Comparison of ENCODE assay signal across 11 cellular contexts in the genomic region with DNA sequence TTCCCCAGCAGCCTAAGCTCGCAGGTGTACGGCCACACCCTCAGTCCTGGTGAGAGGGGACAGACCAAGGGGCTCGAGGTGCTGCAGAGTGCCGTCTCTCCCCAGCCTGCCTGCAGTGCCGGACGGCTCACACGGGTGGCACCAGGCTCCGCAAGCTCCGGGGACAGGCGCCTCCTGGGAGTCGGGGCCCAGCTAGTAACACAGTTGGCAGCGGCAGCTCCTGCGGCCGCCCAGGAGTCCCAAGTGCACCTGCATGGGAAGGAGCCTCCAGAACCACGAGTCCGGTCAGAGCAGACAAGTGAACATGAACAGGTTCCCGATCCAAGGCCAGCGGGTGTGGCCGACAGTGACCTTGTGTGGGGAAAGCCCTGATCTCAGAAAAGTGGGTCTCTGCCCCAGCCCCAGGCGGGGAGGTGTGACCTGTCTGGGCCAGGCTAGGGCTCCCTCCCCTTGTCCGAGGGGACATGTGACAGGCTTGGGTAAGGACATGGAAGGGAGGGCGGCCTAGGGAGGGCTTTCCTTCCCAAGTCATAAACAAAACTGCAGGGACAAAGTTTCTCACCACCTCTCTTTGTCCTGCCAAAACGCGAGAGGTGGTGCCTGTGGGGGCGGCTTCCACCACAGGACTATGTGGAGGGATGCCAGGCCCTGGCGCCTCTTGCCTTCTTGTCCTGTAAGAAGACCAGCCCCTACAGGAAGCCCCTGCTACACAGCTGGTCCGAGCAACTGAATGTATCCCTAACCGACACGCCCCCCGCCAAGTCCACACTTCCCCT. TPM values are rescaled to one million over a fixed set of nuclear protein-coding genes. Genes with fewer than 3 reads are reported as not detected.
A peak's percentile ranks its signal among the peaks of the same experiment; 100 is the strongest.
DNase-seq lines count a peak whose midpoint lies in the region; ATAC-seq, FAIRE-seq and TF ChIP-seq lines count a peak whose summit lies in the region.
"Had no signal": no experiment of that assay in that cellular context is flagged by ENCODE, and none has a peak within 500 bp of the region (broad histone marks: within the 10 kb centered on the region; RNA-seq: fewer than 3 reads in every experiment).

No MANE protein-coding gene starts in this region.

- peaks cover 26 to 43% of the 10 kb centered on the region in 2 experiments for H4K20me1 ChIP-seq in H1 (replicated peaks in 1 of 2; ENCODE audit: control insufficient read depth in 1 of 2, insufficient read depth in 2 of 2, low read length in 2 of 2)

- no peak overlapping the region for H3K9ac ChIP-seq in H1 (replicated peaks in 1 of 4; ENCODE audit: extremely low read depth in 1 of 4, low read depth in 3 of 4, low read length in 3 of 4)

- peak; percentile 46 for DNase-seq in LHCN-M2 (ENCODE audit: low read depth)
- DNase-seq in H1 (ENCODE audit: low read depth in 1 of 2, low spot score in 2 of 2) = no peak
- DNase-seq in lower lobe of right lung = peak; percentile 85
- DNase-seq in tibial nerve (ENCODE audit: low spot score in 2 of 2) = no peak
- no peak for DNase-seq in AML-193 (lab: John Stamatoyannopoulos, UW)
- no peak for DNase-seq in NAMALWA (ENCODE audit: low spot score)
- DNase-seq: activated CD4-positive, alpha-beta T cell treated with anti-CD3 and anti-CD28 coated beads for 1 hour; amniotic stem cell; NCI-H1048 had no signal

- peaks cover 37% of the 10 kb centered on the region for H3K79me1 ChIP-seq in H1 (ENCODE audit: low read depth, low read length)

- H3K4me2 ChIP-seq in H1 (ENCODE audit: insufficient read depth in 1 of 2, low read depth in 2 of 2, low read length in 2 of 2) = peak overlapping the region in 1 of 2 experiments; percentile 31; a peak in 1 of 4 replicates

- H3K4ac ChIP-seq in H1 (replicated peaks; ENCODE audit: insufficient read length, low read depth, low read length) = no peak overlapping the region

- H3K14ac ChIP-seq in H1 (ENCODE audit: insufficient read length) = no peak overlapping the region

- TF ChIP-seq CTCF in H1 (IDR thresholded peaks at IDR 0.05; ENCODE audit: control extremely low read depth in 1 of 3, insufficient read depth in 1 of 3, low read depth in 1 of 3, low read length in 3 of 3) (no peak), lower lobe of right lung (IDR thresholded peaks at IDR 0.05) (no peak), tibial nerve (IDR thresholded peaks at IDR 0.05) (no peak)

- 93% methylated on average over 19 of the region's 30 CpGs; no CpG with 5 or more reads in 1 of the 2 experiments for WGBS in H1 (ENCODE audit: extremely low coverage in 1 of 2, insufficient coverage in 1 of 2, insufficient read length in 1 of 2, insufficient replicate concordance in 2 of 2, low coverage in 1 of 2, low lambda C conversion rate in 2 of 2, missing lambda C conversion rate in 1 of 2), 2 experiments
- 44 to 57% methylated on average over 17 to 28 of the region's 30 CpGs for WGBS in tibial nerve, 2 donors

- H2BK5ac ChIP-seq in H1 (ENCODE audit: low read depth, low read length) = no peak overlapping the region; the same call in 1 of the 2 replicates

- TF ChIP-seq EP300 in H1 (IDR thresholded peaks at IDR 0.05; ENCODE audit: borderline replicate concordance in 1 of 2, low read depth in 2 of 2, low read length in 2 of 2) = no peak
- TF ChIP-seq EP300 in tibial nerve (IDR thresholded peaks at IDR 0.05) = peak in 1 of 2 donors; percentile 9

- POLR2A ChIA-PET in H1 (lab: Charles Lee; ENCODE audit: partially characterized antibody) = interaction anchor here (1.4 kb wide), 1 partner anchor 39 kb away, joined by 3 read pairs; no protein-coding TSS in a partner anchor

- ATAC-seq in lower lobe of right lung = peak; percentile 42 to 45
- ATAC-seq in GM18498 (IDR thresholded peaks at IDR 0.05; ENCODE audit: unreplicated experiment) = no peak
- no peak for ATAC-seq in GM18505 (IDR thresholded peaks at IDR 0.05; ENCODE audit: unreplicated experiment)

- H3K4me1 ChIP-seq in H1 (replicated peaks in 1 of 4; ENCODE audit: control insufficient read depth in 3 of 4, insufficient read depth in 4 of 4, low read length in 3 of 4) (peaks cover 0 to 11% (median 2%) of the 10 kb centered on the region in 4 experiments; a peak in 3 of 7 replicates), lower lobe of right lung (peaks cover 77% of the 10 kb centered on the region), tibial nerve (peaks cover 0 to 96% (median 65%) of the 10 kb centered on the region in 4 donors)

- no peak overlapping the region for H2BK120ac ChIP-seq in H1 (replicated peaks; ENCODE audit: low read depth, low read length)

- no peak overlapping the region for H3K56ac ChIP-seq in H1 (replicated peaks; ENCODE audit: insufficient read length, low read depth, low read length)

- intact Hi-C loops in lower lobe of right lung (cut with DNase I) = no loop called here

- no peak overlapping the region for H2BK15ac ChIP-seq in H1 (ENCODE audit: low read length)

- no peak overlapping the region for H2BK20ac ChIP-seq in H1 (ENCODE audit: low read length)

- TF ChIP-seq RAD21 in H1 (IDR thresholded peaks at IDR 0.05 in 1 of 2, conservative IDR thresholded peaks at IDR 0.05 in 1 of 2; ENCODE audit: low read depth in 2 of 2, low read length in 2 of 2) = no peak

- TF ChIP-seq POLR2A in H1 (IDR thresholded peaks at IDR 0.05; ENCODE audit: control extremely low read depth in 1 of 2, low read depth in 2 of 2, low read length in 2 of 2) (no peak), tibial nerve (IDR thresholded peaks at IDR 0.05) (no peak), GM18505 (IDR thresholded peaks at IDR 0.05; ENCODE audit: borderline replicate concordance, extremely low read depth, insufficient read depth, insufficient read length) (no peak)

- no peak for FAIRE-seq in H1 (lab: Jason Lieb, UNC)

- H2BK12ac ChIP-seq in H1 (ENCODE audit: low read depth, low read length) = no peak overlapping the region

- no peak overlapping the region for H3K4me3 ChIP-seq in H1 (ENCODE audit: extremely low read depth in 1 of 4, insufficient read depth in 2 of 4, low read depth in 3 of 4, low read length in 4 of 4)
- H3K4me3 ChIP-seq in lower lobe of right lung = peak overlapping the region; percentile 32
- no peak overlapping the region for H3K4me3 ChIP-seq in tibial nerve

- CTCF ChIA-PET in H1 (lab: Charles Lee; ENCODE audit: partially characterized antibody) = interaction anchor here (1.4 to 6.0 kb wide), 4 partner anchors 10 to 38 kb away, joined by 4 to 40 read pairs (median 10); no protein-coding TSS in a partner anchor

- no peak overlapping the region for H2AFZ ChIP-seq in H1 (ENCODE audit: low read length)

- H4K8ac ChIP-seq in H1 (ENCODE audit: extremely low read depth, insufficient read depth, low read length) = peak overlapping the region; percentile 63; the same call in 1 of the 2 replicates

- no peak overlapping the region for H2AK5ac ChIP-seq in H1 (ENCODE audit: low read depth, low read length)

- H3K27me3 ChIP-seq in H1 (replicated peaks in 1 of 4; ENCODE audit: control insufficient read depth in 3 of 4, extremely low read depth in 1 of 4, insufficient read depth in 3 of 4, low read length in 3 of 4) (no peaks in the 10 kb centered on the region), lower lobe of right lung (ENCODE audit: low read depth) (no peaks in the 10 kb centered on the region), tibial nerve (no peaks in the 10 kb centered on the region)

- peaks cover 0 to 81% of the 10 kb centered on the region in 2 experiments; a peak in 3 of 4 replicates for H3K79me2 ChIP-seq in H1 (ENCODE audit: control insufficient read depth in 1 of 2, insufficient read depth in 2 of 2, low read length in 2 of 2)

- no peak overlapping the region for H3K23ac ChIP-seq in H1 (ENCODE audit: insufficient read length)

- H3K27ac ChIP-seq in H1 (ENCODE audit: low read depth, low read length) = no peak overlapping the region
- peak overlapping the region; percentile 85 for H3K27ac ChIP-seq in lower lobe of right lung
- peak overlapping the region; percentile 4 to 84 (median 66) for H3K27ac ChIP-seq in tibial nerve

- no peaks in the 10 kb centered on the region for H3K9me3 ChIP-seq in H1 (ENCODE audit: insufficient read depth in 2 of 2, low read depth in 1 of 2, low read length in 1 of 2)
- H3K9me3 ChIP-seq in lower lobe of right lung = no peaks in the 10 kb centered on the region
- no peaks in the 10 kb centered on the region for H3K9me3 ChIP-seq in tibial nerve

- H4K5ac ChIP-seq in H1 (ENCODE audit: insufficient read length, low read depth, low read length) = no peak overlapping the region

- H3K23me2 ChIP-seq in H1 (ENCODE audit: low read depth, low read length) = peaks cover 4% of the 10 kb centered on the region; the same call in 1 of the 2 replicates

- H3K18ac ChIP-seq in H1 (ENCODE audit: extremely low read depth, low read length) = no peak overlapping the region

- H3K36me3 ChIP-seq in H1 (ENCODE audit: control insufficient read depth in 2 of 4, insufficient read depth in 4 of 4, low read length in 3 of 4) = peaks cover 0 to 7% (median 3%) of the 10 kb centered on the region in 4 experiments; a peak in 6 of 8 replicates
- H3K36me3 ChIP-seq in lower lobe of right lung = peaks cover 15% of the 10 kb centered on the region
- H3K36me3 ChIP-seq in tibial nerve = peaks cover 0 to 11% (median 0%) of the 10 kb centered on the region in 3 donors

- no peak overlapping the region for H4K91ac ChIP-seq in H1 (replicated peaks; ENCODE audit: insufficient read length, low read length)

TF ChIP-seq in H1, 55 proteins besides CTCF, POLR2A, EP300 and RAD21 (continues in another document):
- TF ChIP-seq EGR1 (IDR thresholded peaks at IDR 0.05; ENCODE audit: borderline replicate concordance, low read depth, low read length) = no peak

RNA-seq across cellular contexts. Expression of gene MLLT1, which starts 46.5 kb away (rescaled TPM):
- total RNA-seq in LHCN-M2 (2014; rRNA removed) (18.5 and 19.6 TPM in 2 replicates), lower lobe of right lung (61.9 TPM), tibial nerve (10 to 100 TPM; 15.1 to 42.0 (median 19.9) TPM)
- 31.7 TPM for polyA plus RNA-seq in LHCN-M2 (2012)
- total RNA-seq in H1 (2021; fragmentation: NEBNext Ultra II Directional; extraction: Animal tissue kit (Norgen Biotek cat#: 25700)) = 42.4 and 45.1 TPM in 2 replicates
- 18.8 and 27.7 TPM in 2 replicates for polyA plus RNA-seq in H1 (2011; rRNA removed)
- polyA plus RNA-seq in H1 (2011; cell fraction: cytosol; rRNA removed) = 19.7 TPM
- polyA plus RNA-seq in H1 (2011; cell fraction: nucleus; rRNA removed) = 74.8 TPM
- polyA plus RNA-seq in H1 (2012, experiment 1 of 2) = 24.7 to 35.8 TPM (median 32.5 TPM) in 4 replicates
- polyA plus RNA-seq in H1 (2012, experiment 2 of 2) = 17.2 TPM
- polyA plus RNA-seq in H1 (2013, experiment 1 of 2) = 22.0 TPM
- 21.5 TPM for polyA plus RNA-seq in H1 (2013, experiment 2 of 2)
- polyA minus RNA-seq in H1 (2011; rRNA and poly(A)+ RNA removed) = 7.1 and 12.4 TPM in 2 replicates
- 42.9 TPM for polyA minus RNA-seq in H1 (2011; cell fraction: cytosol; rRNA and poly(A)+ RNA removed)
- 13.2 TPM for polyA minus RNA-seq in H1 (2011; cell fraction: nucleus; rRNA and poly(A)+ RNA removed)

Comparison
In these comparisons a context has a peak if more than half of its experiments do, and no peak if none do; other contexts are left out.
1. DNase-seq: peak in LHCN-M2 (single experiment) and lower lobe of right lung (single experiment); none in H1 (0 of 2), tibial nerve (0 of 2), AML-193 (0 of 2) and NAMALWA (single experiment).
2. ATAC-seq: peak in lower lobe of right lung (2 of 2); none in GM18498 (single experiment) and GM18505 (single experiment).